Comparison of ENCODE assay signal across 17 cellular contexts in genomic region chr7:153902857-153903256, GRCh38.
DNase-seq lines count a peak whose midpoint lies in the region; ATAC-seq and TF ChIP-seq lines count a peak whose summit lies in the region.
"Had no signal": no experiment of that assay in that cellular context is flagged by ENCODE, and none has a peak within 500 bp of the region (broad histone marks: within the 10 kb centered on the region; RNA-seq: fewer than 3 reads in every experiment).

No MANE protein-coding gene starts in this region.

- H3K4me3 ChIP-seq in right cardiac atrium (ENCODE audit: low read length) (no peak overlapping the region), gastroesophageal sphincter (no peak overlapping the region), esophagus muscularis mucosa (no peak overlapping the region)
- H3K4me3 ChIP-seq: A549, BLaER1 had no signal

- H3K36me3 ChIP-seq in gastroesophageal sphincter = no peaks in the 10 kb centered on the region
- H3K36me3 ChIP-seq in esophagus muscularis mucosa = no peaks in the 10 kb centered on the region
- H3K36me3 ChIP-seq: BLaER1 had no signal

- H3K27ac ChIP-seq in right cardiac atrium (ENCODE audit: low read length) (no peak overlapping the region), gastroesophageal sphincter (no peak overlapping the region), esophagus muscularis mucosa (replicated peaks in 1 of 4) (no peak overlapping the region)
- H3K27ac ChIP-seq: 22Rv1, A549, BLaER1 had no signal

- ATAC-seq in left ventricle myocardium superior (peak; percentile 31), right cardiac atrium (no peak), gastroesophageal sphincter (peak; percentile 46), HG03108 (IDR thresholded peaks at IDR 0.05; ENCODE audit: unreplicated experiment) (no peak), GM21447 (IDR thresholded peaks at IDR 0.05; ENCODE audit: unreplicated experiment) (no peak)
- ATAC-seq: A549 had no signal

- no peak for TF ChIP-seq POLR2A in gastroesophageal sphincter (IDR thresholded peaks at IDR 0.05)
- TF ChIP-seq POLR2A in esophagus muscularis mucosa (IDR thresholded peaks at IDR 0.05; ENCODE audit: low read depth) = no peak

- DNase-seq in left ventricle myocardium superior (no peak), right cardiac atrium (no peak), pons (ENCODE audit: low spot score) (peak; percentile 55), superior temporal gyrus (ENCODE audit: extremely low spot score) (no peak), esophagus muscularis mucosa (ENCODE audit: extremely low spot score) (no peak)
- DNase-seq: AML-193; CD4-positive, alpha-beta memory T cell; DMS153; DMS79; GDM1; H9 had no signal

- TF ChIP-seq CTCF in gastroesophageal sphincter (IDR thresholded peaks at IDR 0.05) = no peak
- no peak for TF ChIP-seq CTCF in esophagus muscularis mucosa (IDR thresholded peaks at IDR 0.05)

- intact Hi-C loops in left ventricle myocardium superior (cut with micrococcal nuclease) (no loop called here), right cardiac atrium (cut with DNase I) (no loop called here), esophagus muscularis mucosa (cut with DNase I) (no loop called here)

- H3K27me3 ChIP-seq in right cardiac atrium (ENCODE audit: control insufficient read depth, insufficient read depth) (no peaks in the 10 kb centered on the region), gastroesophageal sphincter (no peaks in the 10 kb centered on the region), esophagus muscularis mucosa (no peaks in the 10 kb centered on the region)
- H3K27me3 ChIP-seq: BLaER1 had no signal

- H3K9me3 ChIP-seq in right cardiac atrium (ENCODE audit: control insufficient read depth, low read length) (no peaks in the 10 kb centered on the region), gastroesophageal sphincter (no peaks in the 10 kb centered on the region), esophagus muscularis mucosa (no peaks in the 10 kb centered on the region)
- H3K9me3 ChIP-seq: A549, BLaER1 had no signal

- no peaks in the 10 kb centered on the region for H3K4me1 ChIP-seq in right cardiac atrium (ENCODE audit: control insufficient read depth, insufficient read depth, low read length)
- peaks cover 0 to 2% (median 0%) of the 10 kb centered on the region in 3 donors for H3K4me1 ChIP-seq in gastroesophageal sphincter
- no peaks in the 10 kb centered on the region for H3K4me1 ChIP-seq in esophagus muscularis mucosa
- H3K4me1 ChIP-seq: A549 had no signal

- 67% methylated on average over 3 of the region's 3 CpGs for WGBS in right cardiac atrium
- WGBS in gastroesophageal sphincter (ENCODE audit: low coverage in 1 of 2), 2 donors = 42 to 57% methylated on average over 1 to 3 of the region's 3 CpGs
- WGBS in esophagus muscularis mucosa = 53% methylated on average over 3 of the region's 3 CpGs

- TF ChIP-seq EP300 in gastroesophageal sphincter (IDR thresholded peaks at IDR 0.05) = no peak
- no peak for TF ChIP-seq EP300 in esophagus muscularis mucosa (IDR thresholded peaks at IDR 0.05)

Comparison
In these comparisons a context has a peak if more than half of its experiments do, and no peak if none do; other contexts are left out.
1. ATAC-seq: peak in left ventricle myocardium superior (single experiment) and gastroesophageal sphincter (single experiment); none in right cardiac atrium (0 of 2), HG03108 (single experiment) and GM21447 (single experiment).